In genomic region chr3:130950641-130951040, GRCh38 we compare ENCODE assay signal across 1 cellular context.
TF ChIP-seq lines count a peak whose summit lies in the region.

No MANE protein-coding gene starts in this region.

TF ChIP-seq in IMR-90, 13 proteins besides CTCF, POLR2A, EP300 and RAD21 (continued from another document):
- TF ChIP-seq MAFK (IDR thresholded peaks at IDR 0.05; ENCODE audit: low read depth, low read length) = no peak
